8 cellular contexts compared by ENCODE assay signal in genomic region chr22:49492756-49493251, GRCh38.
"Had no signal": no experiment of that assay in that cellular context is flagged by ENCODE, and none has a peak within 500 bp of the region (broad histone marks: within the 10 kb centered on the region; RNA-seq: fewer than 3 reads in every experiment).

No MANE protein-coding gene starts in this region.

- H3K27ac Mint-ChIP-seq: HFFc6 had no signal

- H3K4me3 Mint-ChIP-seq: HFFc6 had no signal

- ATAC-seq: HCT116, K562 had no signal

- DNase-seq: GM23248, GOT3, H7, HFFc6, IMR-90 had no signal

- H3K4me3 ChIP-seq: GM23248, HAP-1, K562 had no signal

- H3K27ac ChIP-seq: GM23248 had no signal
